ENCODE assay signal across 15 cellular contexts in the genomic region with DNA sequence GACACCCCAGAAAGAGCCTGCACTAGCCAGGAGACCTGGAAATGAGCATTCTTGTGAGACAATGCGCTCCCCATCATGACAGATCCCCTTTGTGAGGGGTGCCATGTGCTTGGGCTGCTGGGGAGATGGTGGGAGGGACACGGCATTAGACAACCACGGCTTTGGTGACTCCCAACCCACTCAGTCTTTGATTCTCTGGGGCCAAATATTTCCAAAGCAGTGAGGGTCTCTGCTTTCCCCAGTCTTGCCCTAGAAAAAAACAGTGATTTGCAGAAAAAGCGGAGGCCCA. TPM values are rescaled to one million over a fixed set of nuclear protein-coding genes. Genes with fewer than 3 reads are reported as not detected.
DNase-seq lines count a peak whose midpoint lies in the region; ATAC-seq, FAIRE-seq and TF ChIP-seq lines count a peak whose summit lies in the region.
"Had no signal": no experiment of that assay in that cellular context is flagged by ENCODE, and none has a peak within 500 bp of the region (broad histone marks: within the 10 kb centered on the region; RNA-seq: fewer than 3 reads in every experiment).

No MANE protein-coding gene starts in this region.

- H3K36me3 Mint-ChIP-seq in H9 (ENCODE audit: insufficient read depth in 1 of 3, low read depth in 3 of 3) (no peaks in the 10 kb centered on the region; a peak in 2 of 7 replicates), WTC11 (no peaks in the 10 kb centered on the region)

- TF ChIP-seq CTCF in H9 (conservative IDR thresholded peaks at IDR 0.05), result no peak
- TF ChIP-seq CTCF in WTC11 (IDR thresholded peaks at IDR 0.05), result no peak
- no peak for TF ChIP-seq CTCF in spleen (IDR thresholded peaks at IDR 0.05 in 8 of 11, conservative IDR thresholded peaks at IDR 0.05 in 3 of 11)

- H3K4me1 Mint-ChIP-seq in H9 (peaks cover 75 to 83% of the 10 kb centered on the region in 2 experiments), WTC11 (peaks cover 68% of the 10 kb centered on the region)

- CTCF ChIA-PET in WTC11 (lab: Charles Lee), result interaction anchor here (0.7 to 19.1 kb wide), 7 partner anchors 10 to 307 kb away, joined by 3 to 468 read pairs (median 7); a partner anchor contains a TSS

- intact Hi-C loops in spleen (cut with DNase I; ENCODE audit: low total_unique reads), result no loop called here

- WGBS in H9 (ENCODE audit: extremely low coverage, insufficient read length, low lambda C conversion rate), result no CpG with 5 or more reads among the region's 4 CpGs
- WGBS in spleen, 5 donors, result 71 to 90% (median 77%) methylated on average over 4 of the region's 4 CpGs

- no peak overlapping the region for H2BK5ac ChIP-seq in H9 (ENCODE audit: insufficient read length, low read length)

- H3K4me3 ChIP-seq in spleen, result peak overlapping the region in 1 of 8 donors; percentile 54

- no peak for FAIRE-seq in H54 (lab: Jason Lieb, UNC)
- FAIRE-seq: islet of Langerhans had no signal

- H3K9me3 ChIP-seq in H9 (ENCODE audit: control insufficient read depth, low read depth, low read length), result no peaks in the 10 kb centered on the region
- H3K9me3 ChIP-seq in spleen, result no peaks in the 10 kb centered on the region

- DNase-seq in H9, result no peak
- no peak for DNase-seq in WTC11 (ENCODE audit: low spot score)
- peak; percentile 75 for DNase-seq in medulla oblongata (ENCODE audit: extremely low spot score)
- no peak for DNase-seq in spleen
- no peak for DNase-seq in H54 (ENCODE audit: insufficient read length, low spot score)
- no peak for DNase-seq in NCI-H2081 treated with DMSO at 0.1 percent for 48 hours (lab: John Stamatoyannopoulos, UW)
- DNase-seq in NOMO-1 (lab: John Stamatoyannopoulos, UW; ENCODE audit: unreplicated experiment in 2 of 2), result no peak
- DNase-seq: activated CD8-positive, alpha-beta memory T cell treated with anti-CD3 and anti-CD28 coated beads for 24 hours; activated effector memory CD4-positive, alpha-beta T cell treated with anti-CD3 and anti-CD28 coated beads, Interleukin-2, amount 50 U/mL, for 16 hours; amniotic stem cell; DMS153; NCI-H1417 treated with DMSO at 0.1 percent for 48 hours; NCI-H345; OCI-M1 had no signal

- H3K14ac ChIP-seq in H9 (ENCODE audit: insufficient read depth, low read length), result peak overlapping the region; percentile 59; the same call in 1 of the 2 replicates

- H2BK120ac ChIP-seq in H9 (ENCODE audit: low read depth, low read length, poor library complexity, severe bottlenecking), result no peak overlapping the region

- H4K8ac ChIP-seq in H9 (replicated peaks; ENCODE audit: insufficient read length, low read depth, low read length), result no peak overlapping the region

- H3T11ph ChIP-seq in H9 (ENCODE audit: low read length), result no peak overlapping the region

- H3K4me2 ChIP-seq in H9 (ENCODE audit: insufficient read depth, insufficient read length, low read length), result no peak overlapping the region

- no peak overlapping the region for H2AFZ ChIP-seq in H9 (ENCODE audit: low read length)

- POLR2A ChIA-PET in WTC11 (lab: Charles Lee), result interaction anchor here (0.7 to 2.0 kb wide), 3 partner anchors 11 to 12 kb away, joined by 4 to 9 read pairs (median 4); no protein-coding TSS in a partner anchor

- H3K36me3 ChIP-seq in spleen, result no peaks in the 10 kb centered on the region

- no peaks in the 10 kb centered on the region for H3K23me2 ChIP-seq in H9 (ENCODE audit: insufficient read length, low read depth, low read length, poor library complexity, severe bottlenecking)

- no peak overlapping the region for H2BK12ac ChIP-seq in H9 (ENCODE audit: insufficient read length, low read depth, low read length)

- no peak overlapping the region for H3K9ac ChIP-seq in H9 (ENCODE audit: extremely low read depth, insufficient read length, low read length)

- H3K27ac Mint-ChIP-seq in H9 (peak overlapping the region; percentile 75 to 99 (median 98); a peak in 4 of 7 replicates), WTC11 (no peak overlapping the region)

- H3K9me3 Mint-ChIP-seq in H9 (no peaks in the 10 kb centered on the region), WTC11 (no peaks in the 10 kb centered on the region)

- no peak for ATAC-seq in WTC11

- H4K5ac ChIP-seq in H9 (ENCODE audit: insufficient read length, low read depth, low read length), result no peak overlapping the region

- no peaks in the 10 kb centered on the region for H3K27me3 ChIP-seq in H9 (ENCODE audit: insufficient read depth, low read length)
- H3K27me3 ChIP-seq in spleen (replicated peaks in 1 of 7), result peaks cover 0 to 8% (median 0%) of the 10 kb centered on the region in 7 donors

- no peaks in the 10 kb centered on the region for H3K79me1 ChIP-seq in H9 (ENCODE audit: insufficient read depth, low read depth, low read length, poor library complexity, severe bottlenecking)

- no peak overlapping the region for H3K23ac ChIP-seq in H9 (ENCODE audit: insufficient read length, low read depth, low read length)

- H3K27ac ChIP-seq in H9 (ENCODE audit: insufficient read length, low read depth, low read length) (no peak overlapping the region), spleen (peak overlapping the region; percentile 19 to 82 (median 73))

- peak overlapping the region; percentile 43 to 67; a peak in 4 of 5 replicates for H3K4me3 Mint-ChIP-seq in H9
- H3K4me3 Mint-ChIP-seq in WTC11, result 0 out of 2 replicates have a peak overlapping the region, but pooled peaks have one; percentile 10

- H3K18ac ChIP-seq in H9 (ENCODE audit: insufficient read length, low read depth, low read length), result peak overlapping the region; percentile 34

- no peak overlapping the region for H2BK15ac ChIP-seq in H9 (ENCODE audit: low read depth, low read length)

- no peaks in the 10 kb centered on the region for H3K27me3 Mint-ChIP-seq in H9 (ENCODE audit: low read depth)
- no peaks in the 10 kb centered on the region for H3K27me3 Mint-ChIP-seq in WTC11 (ENCODE audit: low read depth)

- no peak overlapping the region for H4K91ac ChIP-seq in H9 (ENCODE audit: insufficient read length, low read depth, low read length)

- no peaks in the 10 kb centered on the region for H4K20me1 ChIP-seq in H9 (ENCODE audit: control insufficient read depth, insufficient read depth, insufficient read length)

- no peak overlapping the region for H2BK20ac ChIP-seq in H9 (ENCODE audit: low read depth, low read length, poor library complexity, severe bottlenecking)

- H2AK5ac ChIP-seq in H9 (ENCODE audit: insufficient read length, low read length), result no peak overlapping the region

- TF ChIP-seq POLR2A in spleen (IDR thresholded peaks at IDR 0.05) (no peak), H54 (IDR thresholded peaks at IDR 0.05; ENCODE audit: low read depth, low read length) (no peak)

- H3K79me2 ChIP-seq in H9 (ENCODE audit: insufficient read depth, low read length), result peaks cover 2% of the 10 kb centered on the region; the same call in 1 of the 2 replicates

- no peak overlapping the region for H3K56ac ChIP-seq in H9 (ENCODE audit: insufficient read length, low read depth, low read length)

- no peak overlapping the region for H3K4ac ChIP-seq in H9 (ENCODE audit: low read depth, low read length)

- H3K4me1 ChIP-seq in H9 (ENCODE audit: insufficient read depth, low read length) (peaks cover 19% of the 10 kb centered on the region; the same call in 1 of the 2 replicates), spleen (peaks cover 21 to 97% (median 76%) of the 10 kb centered on the region in 6 donors)

TF ChIP-seq in WTC11, 78 proteins besides CTCF, POLR2A, EP300 and RAD21 (continues in another document):
- TF ChIP-seq NFE2L1 (CRISPR knock-in tag; IDR thresholded peaks at IDR 0.05) (no peak), KAT7 (CRISPR knock-in tag; IDR thresholded peaks at IDR 0.05; ENCODE audit: borderline replicate concordance) (no peak)
- TF ChIP-seq, protein P1, sequence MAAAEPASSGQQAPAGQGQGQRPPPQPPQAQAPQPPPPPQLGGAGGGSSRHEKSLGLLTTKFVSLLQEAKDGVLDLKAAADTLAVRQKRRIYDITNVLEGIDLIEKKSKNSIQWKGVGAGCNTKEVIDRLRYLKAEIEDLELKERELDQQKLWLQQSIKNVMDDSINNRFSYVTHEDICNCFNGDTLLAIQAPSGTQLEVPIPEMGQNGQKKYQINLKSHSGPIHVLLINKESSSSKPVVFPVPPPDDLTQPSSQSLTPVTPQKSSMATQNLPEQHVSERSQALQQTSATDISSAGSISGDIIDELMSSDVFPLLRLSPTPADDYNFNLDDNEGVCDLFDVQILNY (CRISPR knock-in tag; IDR thresholded peaks at IDR 0.05), result no peak
- TF ChIP-seq, protein P2, sequence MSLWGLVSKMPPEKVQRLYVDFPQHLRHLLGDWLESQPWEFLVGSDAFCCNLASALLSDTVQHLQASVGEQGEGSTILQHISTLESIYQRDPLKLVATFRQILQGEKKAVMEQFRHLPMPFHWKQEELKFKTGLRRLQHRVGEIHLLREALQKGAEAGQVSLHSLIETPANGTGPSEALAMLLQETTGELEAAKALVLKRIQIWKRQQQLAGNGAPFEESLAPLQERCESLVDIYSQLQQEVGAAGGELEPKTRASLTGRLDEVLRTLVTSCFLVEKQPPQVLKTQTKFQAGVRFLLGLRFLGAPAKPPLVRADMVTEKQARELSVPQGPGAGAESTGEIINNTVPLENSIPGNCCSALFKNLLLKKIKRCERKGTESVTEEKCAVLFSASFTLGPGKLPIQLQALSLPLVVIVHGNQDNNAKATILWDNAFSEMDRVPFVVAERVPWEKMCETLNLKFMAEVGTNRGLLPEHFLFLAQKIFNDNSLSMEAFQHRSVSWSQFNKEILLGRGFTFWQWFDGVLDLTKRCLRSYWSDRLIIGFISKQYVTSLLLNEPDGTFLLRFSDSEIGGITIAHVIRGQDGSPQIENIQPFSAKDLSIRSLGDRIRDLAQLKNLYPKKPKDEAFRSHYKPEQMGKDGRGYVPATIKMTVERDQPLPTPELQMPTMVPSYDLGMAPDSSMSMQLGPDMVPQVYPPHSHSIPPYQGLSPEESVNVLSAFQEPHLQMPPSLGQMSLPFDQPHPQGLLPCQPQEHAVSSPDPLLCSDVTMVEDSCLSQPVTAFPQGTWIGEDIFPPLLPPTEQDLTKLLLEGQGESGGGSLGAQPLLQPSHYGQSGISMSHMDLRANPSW (CRISPR knock-in tag; conservative IDR thresholded peaks at IDR 0.05; ENCODE audit: low read depth), result no peak

RNA-seq across cellular contexts. Expression of a gene that starts 10.2 kb away (rescaled TPM):
- total RNA-seq in H9 (2021) (16.7 TPM in 2 replicates), WTC11 (2021) (14.8 to 15.2 TPM (median 15.0 TPM) in 3 replicates), spleen (10 to 100 TPM; 22.8 to 43.7 (median 30.4) TPM)
- 10 to 100 TPM; 16.8 to 41.5 (median 36.0) TPM for polyA plus RNA-seq in spleen

RNA-seq across cellular contexts. Expression of a gene that starts 38.3 kb away (rescaled TPM):
- total RNA-seq in H9 (2021), result 28.7 and 31.2 TPM in 2 replicates
- 34.4 to 39.0 TPM (median 37.5 TPM) in 3 replicates for total RNA-seq in WTC11 (2021)
- 100 to 1,000 TPM in 4 of 7 donors, 10 to 100 TPM in 3; 50.9 to 109 (median 102) TPM for total RNA-seq in spleen
- polyA plus RNA-seq in spleen, result 10 to 100 TPM in 1 of 3 donors, 1 to 10 TPM in 2; 8.5 to 12.5 (median 9.8) TPM
